In genomic region chr1:65493792-65494191, GRCh38 we compare ENCODE assay signal across 2 cellular contexts.
TF ChIP-seq lines count a peak whose summit lies in the region.

No MANE protein-coding gene starts in this region.

TF ChIP-seq in endothelial cell of umbilical vein, 7 proteins besides CTCF, POLR2A, EP300 and RAD21 (continued from another document):
- TF ChIP-seq GATA2 (IDR thresholded peaks at IDR 0.05; ENCODE audit: insufficient read depth, insufficient read length, low read depth, low read length) = no peak
- TF ChIP-seq JUN (IDR thresholded peaks at IDR 0.05; ENCODE audit: borderline replicate concordance, insufficient read depth, insufficient read length, low read depth) = no peak
- no peak for TF ChIP-seq MAX (IDR thresholded peaks at IDR 0.05; ENCODE audit: insufficient read depth, insufficient read length)
- no peak for TF ChIP-seq MYC (IDR thresholded peaks at IDR 0.05; ENCODE audit: low read depth, low read length)
- TF ChIP-seq FOS (IDR thresholded peaks at IDR 0.05; ENCODE audit: borderline replicate concordance, insufficient read depth, low read length) = no peak

TF ChIP-seq in WTC11, 78 proteins besides CTCF, POLR2A, EP300 and RAD21 (continued from another document):
- TF ChIP-seq OVOL2 (CRISPR knock-in tag; IDR thresholded peaks at IDR 0.05; ENCODE audit: borderline replicate concordance) (no peak), ATF2 (CRISPR knock-in tag; IDR thresholded peaks at IDR 0.05; ENCODE audit: borderline replicate concordance, low read depth) (no peak), FOXJ3 (CRISPR knock-in tag; IDR thresholded peaks at IDR 0.05; ENCODE audit: borderline replicate concordance) (no peak), E2F4 (CRISPR knock-in tag; IDR thresholded peaks at IDR 0.05; ENCODE audit: borderline replicate concordance, low read depth) (no peak), ZSCAN18 (CRISPR knock-in tag; IDR thresholded peaks at IDR 0.05) (no peak), ZNF281 (CRISPR knock-in tag; IDR thresholded peaks at IDR 0.05) (no peak)
